ENCODE assay signal across 15 cellular contexts in genomic region chr4:55078987-55079386, GRCh38. TPM values are rescaled to one million over a fixed set of nuclear protein-coding genes. Genes with fewer than 3 reads are reported as not detected.
DNase-seq lines count a peak whose midpoint lies in the region; ATAC-seq and TF ChIP-seq lines count a peak whose summit lies in the region.
"Had no signal": no experiment of that assay in that cellular context is flagged by ENCODE, and none has a peak within 500 bp of the region (broad histone marks: within the 10 kb centered on the region; RNA-seq: fewer than 3 reads in every experiment).

No MANE protein-coding gene starts in this region.

- H3K4me3 ChIP-seq in PC-3 (ENCODE audit: low read length), result no peak overlapping the region
- H3K4me3 ChIP-seq in esophagus muscularis mucosa, result no peak overlapping the region
- H3K4me3 ChIP-seq in lower lobe of right lung, result no peak overlapping the region
- H3K4me3 ChIP-seq in aorta (ENCODE audit: low read length in 2 of 2), result no peak overlapping the region
- H3K4me3 ChIP-seq: thoracic aorta had no signal

- no peaks in the 10 kb centered on the region for H4K20me1 ChIP-seq in PC-3 (ENCODE audit: low read length)

- peak overlapping the region; percentile 21 for H3K4me2 ChIP-seq in PC-3 (ENCODE audit: low read length)

- H3K4me1 ChIP-seq in PC-3 (ENCODE audit: insufficient read depth, low read length) (peaks cover 4% of the 10 kb centered on the region; the same call in 1 of the 2 replicates), esophagus muscularis mucosa (peaks cover 0 to 14% (median 8%) of the 10 kb centered on the region in 4 donors), lower lobe of right lung (peaks cover 12% of the 10 kb centered on the region), aorta (ENCODE audit: control insufficient read depth in 1 of 2, insufficient read depth in 2 of 2, low read length in 2 of 2) (no peaks in the 10 kb centered on the region)

- H3K9ac ChIP-seq in PC-3 (ENCODE audit: low read length), result no peak overlapping the region

- no peaks in the 10 kb centered on the region for H3F3A ChIP-seq in PC-3 (ENCODE audit: low read length, unreplicated experiment)

- TF ChIP-seq CTCF in PC-3 (conservative IDR thresholded peaks at IDR 0.05; ENCODE audit: low read depth, low read length) (no peak), esophagus muscularis mucosa (IDR thresholded peaks at IDR 0.05) (no peak), lower lobe of right lung (IDR thresholded peaks at IDR 0.05) (no peak), omental fat pad (IDR thresholded peaks at IDR 0.05) (no peak)

- no peaks in the 10 kb centered on the region for H3K9me2 ChIP-seq in PC-3 (replicated peaks; ENCODE audit: low read length)

- no peak overlapping the region for H3K27ac ChIP-seq in PC-3 (ENCODE audit: low read length)
- H3K27ac ChIP-seq in esophagus muscularis mucosa (replicated peaks in 1 of 4), result peak overlapping the region; percentile 5 to 69 (median 58)
- H3K27ac ChIP-seq in lower lobe of right lung, result peak overlapping the region; percentile 75
- H3K27ac ChIP-seq in aorta (ENCODE audit: low read depth in 1 of 2, low read length in 2 of 2), result no peak overlapping the region
- H3K27ac ChIP-seq: thoracic aorta had no signal

- H3K9me3 ChIP-seq in PC-3 (ENCODE audit: low read length) (no peaks in the 10 kb centered on the region), esophagus muscularis mucosa (no peaks in the 10 kb centered on the region), lower lobe of right lung (no peaks in the 10 kb centered on the region), aorta (ENCODE audit: control insufficient read depth, low read length) (no peaks in the 10 kb centered on the region)
- H3K9me3 ChIP-seq: thoracic aorta had no signal

- H3K27me3 ChIP-seq in PC-3 (ENCODE audit: low read length) (peaks cover 31% of the 10 kb centered on the region), esophagus muscularis mucosa (no peaks in the 10 kb centered on the region), lower lobe of right lung (ENCODE audit: low read depth) (no peaks in the 10 kb centered on the region), aorta (ENCODE audit: control insufficient read depth in 1 of 2, insufficient read depth in 2 of 2, low read length in 1 of 2) (no peaks in the 10 kb centered on the region)

- no TSS peak for BruUV-seq in PC-3 (replicated peaks; lab: Mats Ljungman, UMichigan)

- peak overlapping the region; percentile 1; the same call in 1 of the 2 replicates for H2AFZ ChIP-seq in PC-3 (ENCODE audit: low read length)

- ATAC-seq in PC-3, result peak; percentile 82
- peak; percentile 35 to 49 for ATAC-seq in lower lobe of right lung
- peak; percentile 59 for ATAC-seq in aorta (ENCODE audit: low FRiP score)
- ATAC-seq in left colon, result no peak
- ATAC-seq in omental fat pad (ENCODE audit: low FRiP score), result no peak
- ATAC-seq: Panc1 had no signal

- 54% methylated on average over 8 of the region's 8 CpGs for WGBS in esophagus muscularis mucosa
- WGBS in aorta, 2 donors, result 55 to 61% methylated on average over 8 of the region's 8 CpGs

- POLR2A ChIA-PET in PC-3 (lab: Charles Lee; ENCODE audit: unreplicated experiment), result no interaction called here

- CTCF ChIA-PET in PC-3 (lab: Charles Lee), result no interaction called here

- no peaks in the 10 kb centered on the region for H3K79me2 ChIP-seq in PC-3 (ENCODE audit: low read length)

- DNase-seq in PC-3 (peak; percentile 64), esophagus muscularis mucosa (ENCODE audit: extremely low spot score) (peak; percentile 92), lower lobe of right lung (no peak), aorta (peak; percentile 59 to 76), left colon (no peak), medulla oblongata (ENCODE audit: extremely low spot score) (no peak), omental fat pad (ENCODE audit: low spot score) (no peak)
- DNase-seq: activated CD4-positive, CD25-positive, alpha-beta regulatory T cell; activated gamma-delta T cell treated with Interleukin-2 at 50 U/mL for 16 hours; effector CD8-positive, alpha-beta T cell; NCI-H2081 treated with DMSO at 0.1 percent for 48 hours; occipital lobe had no signal

- no peak for TF ChIP-seq EP300 in esophagus muscularis mucosa (IDR thresholded peaks at IDR 0.05)

- TF ChIP-seq POLR2A in esophagus muscularis mucosa (IDR thresholded peaks at IDR 0.05; ENCODE audit: low read depth), result no peak

- no peaks in the 10 kb centered on the region for H3K36me3 ChIP-seq in PC-3 (ENCODE audit: low read depth, low read length)
- peaks cover 0 to 50% (median 13%) of the 10 kb centered on the region in 4 donors for H3K36me3 ChIP-seq in esophagus muscularis mucosa
- H3K36me3 ChIP-seq in lower lobe of right lung, result peaks cover 30% of the 10 kb centered on the region
- no peaks in the 10 kb centered on the region for H3K36me3 ChIP-seq in aorta (ENCODE audit: control insufficient read depth in 1 of 2, insufficient read depth in 2 of 2, low read length in 1 of 2)
- H3K36me3 ChIP-seq: thoracic aorta had no signal

- intact Hi-C loops in PC-3 (cut with micrococcal nuclease) (loop anchor here (10.0 kb wide), 1 partner anchor 54 kb away; no protein-coding TSS in a partner anchor), esophagus muscularis mucosa (cut with DNase I) (no loop called here), lower lobe of right lung (cut with DNase I) (no loop called here), aorta (cut with DNase I) (no loop called here), left colon (cut with DNase I, micrococcal nuclease) (no loop called here)

RNA-seq across cellular contexts. Expression of gene KDR, which starts 46.4 kb away (rescaled TPM):
- total RNA-seq in PC-3 (2014; rRNA removed) (0.63 and 0.66 TPM in 2 replicates), esophagus muscularis mucosa (100 to 1,000 TPM in 1 of 4 donors, 10 to 100 TPM in 3; 39.5 to 104 (median 61.7) TPM), lower lobe of right lung (55.8 TPM), aorta (10 to 100 TPM; 18.8 to 42.1 TPM), left colon (1 to 10 TPM; 4.8 to 5.2 TPM), omental fat pad (100 to 1,000 TPM in 3 of 4 donors, 10 to 100 TPM in 1; 97.4 to 163 (median 152) TPM)
- 1 to 10 TPM in 1 of 2 donors, under 1 TPM in 1; 0.46 to 1.4 TPM for polyA plus RNA-seq in aorta
- polyA plus RNA-seq: IgD-negative memory B cell had no signal

Comparison
In these comparisons a context has a peak if more than half of its experiments do, and no peak if none do; other contexts are left out.
1. ATAC-seq: peak in PC-3 (single experiment), lower lobe of right lung (2 of 2) and aorta (single experiment); none in left colon (single experiment) and omental fat pad (single experiment).
2. DNase-seq: peak in PC-3 (single experiment), esophagus muscularis mucosa (single experiment) and aorta (2 of 2); none in lower lobe of right lung (single experiment), left colon (0 of 2), medulla oblongata (single experiment) and omental fat pad (single experiment).
3. H3K27ac ChIP-seq: peak in esophagus muscularis mucosa (4 of 4) and lower lobe of right lung (single experiment); none in PC-3 (single experiment) and aorta (0 of 2).